8 cellular contexts compared by ENCODE assay signal in the genomic region with DNA sequence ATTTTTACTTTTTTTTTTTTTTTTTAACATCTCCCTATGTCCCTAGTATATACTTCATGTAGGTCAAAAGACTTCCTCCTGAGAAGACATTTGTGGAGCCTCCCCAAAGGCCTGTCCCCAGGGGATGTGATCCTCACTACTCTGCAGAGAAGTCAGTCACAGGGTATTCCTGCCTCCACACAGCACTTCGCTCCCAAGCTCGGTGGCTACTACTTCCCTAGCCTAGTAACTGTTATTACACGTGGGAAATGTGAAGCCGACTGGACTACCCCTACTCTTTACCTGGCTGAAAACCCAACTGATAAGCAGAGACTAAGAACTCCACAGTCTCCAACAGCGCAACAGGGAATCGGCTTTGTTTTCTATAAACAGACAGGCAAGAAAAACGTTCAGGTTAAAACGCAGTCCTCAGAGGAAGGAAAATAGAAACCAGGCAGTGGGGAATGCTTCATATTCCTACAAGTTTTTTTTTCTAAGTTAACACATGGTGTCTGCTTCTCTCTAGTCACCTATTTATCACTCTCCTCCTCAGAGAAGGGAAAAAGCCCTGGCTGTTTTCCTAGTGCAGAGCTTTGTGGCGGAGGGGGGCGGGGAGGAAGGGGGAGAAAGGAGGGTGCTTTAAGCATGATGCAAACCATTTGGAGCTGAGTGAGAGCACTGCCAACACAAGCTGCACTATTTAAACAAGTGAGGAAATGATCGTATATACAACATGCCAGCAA.
DNase-seq lines count a peak whose midpoint lies in the region; TF ChIP-seq lines count a peak whose summit lies in the region.

No MANE protein-coding gene starts in this region.

- no peaks in the 10 kb centered on the region for H3K9me3 Mint-ChIP-seq in activated T-helper 1 cell treated with anti-CD3 and anti-CD28 coated beads, Interleukin-12 subunit alpha, Interleukin-12 subunit beta, Interleukin-2, Interleukin-4 antibody, amounts not matched to agents 30 ng/mL and 10 ng/mL and 1 ng/mL, durations not matched to agents 14 hours and 24 hours and 36 hours

- peaks cover 41% of the 10 kb centered on the region for H3K36me3 Mint-ChIP-seq in activated T-helper 1 cell treated with anti-CD3 and anti-CD28 coated beads, Interleukin-12 subunit alpha, Interleukin-12 subunit beta, Interleukin-2, Interleukin-4 antibody, amounts not matched to agents 30 ng/mL and 10 ng/mL and 1 ng/mL, durations not matched to agents 14 hours and 24 hours and 36 hours (ENCODE audit: low read depth)

- H3K27ac ChIP-seq in SJCRH30 = peak overlapping the region; percentile 41; the same call in 1 of the 2 replicates
- no peak overlapping the region for H3K27ac ChIP-seq in MM.1S (ENCODE audit: low read length)

- DNase-seq in EH (ENCODE audit: low read depth) = peak; percentile 99
- DNase-seq in SJCRH30 = peak; percentile 20 to 38
- DNase-seq in globus pallidus (ENCODE audit: low spot score) = peak; percentile 64
- peak in 6 of 10 donors; percentile 40 to 78 (median 50) for DNase-seq in posterior cingulate gyrus
- no peak for DNase-seq in activated T-helper 1 cell treated with anti-CD3 and anti-CD28 coated beads, Interleukin-12 subunit alpha, Interleukin-12 subunit beta, Interleukin-2, Interleukin-4 antibody, amounts not matched to agents 30 ng/mL and 10 ng/mL and 1 ng/mL, durations not matched to agents 14 hours and 24 hours and 36 hours (ENCODE audit: low spot score)
- no peak for DNase-seq in SW480 (ENCODE audit: low spot score)
- DNase-seq in T-helper 9 cell = no peak
- no peak for DNase-seq in MM.1S

- peak overlapping the region; percentile 33 for H3K4me3 ChIP-seq in SJCRH30
- H3K4me3 ChIP-seq in MM.1S (ENCODE audit: low read length) = no peak overlapping the region

- H3K27me3 ChIP-seq in SJCRH30 (no peaks in the 10 kb centered on the region), MM.1S (replicated peaks; ENCODE audit: insufficient read depth, low read length) (no peaks in the 10 kb centered on the region)

- H3K27me3 Mint-ChIP-seq in activated T-helper 1 cell treated with anti-CD3 and anti-CD28 coated beads, Interleukin-12 subunit alpha, Interleukin-12 subunit beta, Interleukin-2, Interleukin-4 antibody, amounts not matched to agents 30 ng/mL and 10 ng/mL and 1 ng/mL, durations not matched to agents 14 hours and 24 hours and 36 hours (ENCODE audit: insufficient read depth) = no peaks in the 10 kb centered on the region

- no peaks in the 10 kb centered on the region for H3K9me3 ChIP-seq in SJCRH30 (replicated peaks)
- no peaks in the 10 kb centered on the region for H3K9me3 ChIP-seq in MM.1S (replicated peaks; ENCODE audit: insufficient read depth, low read length)

- no peaks in the 10 kb centered on the region for H3K9me2 ChIP-seq in MM.1S (replicated peaks; ENCODE audit: insufficient read depth, low read length)

- no peak overlapping the region for H2AFZ ChIP-seq in MM.1S (ENCODE audit: low read length)

- H4K20me1 ChIP-seq in MM.1S (ENCODE audit: insufficient read depth, low read length) = no peaks in the 10 kb centered on the region

- H3K36me3 ChIP-seq in SJCRH30 = peaks cover 4% of the 10 kb centered on the region; the same call in 1 of the 2 replicates
- no peaks in the 10 kb centered on the region for H3K36me3 ChIP-seq in MM.1S (replicated peaks; ENCODE audit: insufficient read depth, low read length)

- H3K27ac Mint-ChIP-seq in activated T-helper 1 cell treated with anti-CD3 and anti-CD28 coated beads, Interleukin-12 subunit alpha, Interleukin-12 subunit beta, Interleukin-2, Interleukin-4 antibody, amounts not matched to agents 30 ng/mL and 10 ng/mL and 1 ng/mL, durations not matched to agents 14 hours and 24 hours and 36 hours = no peak overlapping the region

- no peak overlapping the region for H3K4me2 ChIP-seq in MM.1S (ENCODE audit: low read depth, low read length)

- TF ChIP-seq CTCF in MM.1S (IDR thresholded peaks at IDR 0.05; ENCODE audit: low read length) = no peak

- H3K4me1 Mint-ChIP-seq in activated T-helper 1 cell treated with anti-CD3 and anti-CD28 coated beads, Interleukin-12 subunit alpha, Interleukin-12 subunit beta, Interleukin-2, Interleukin-4 antibody, amounts not matched to agents 30 ng/mL and 10 ng/mL and 1 ng/mL, durations not matched to agents 14 hours and 24 hours and 36 hours (ENCODE audit: low read depth) = peaks cover 23% of the 10 kb centered on the region

- no peaks in the 10 kb centered on the region for H3K79me2 ChIP-seq in MM.1S (ENCODE audit: low read length)

- H3K4me1 ChIP-seq in SJCRH30 (peaks cover 22% of the 10 kb centered on the region), MM.1S (ENCODE audit: low read length) (no peaks in the 10 kb centered on the region)

- no peak overlapping the region for H3K9ac ChIP-seq in MM.1S (ENCODE audit: low read length)

- intact Hi-C loops in posterior cingulate gyrus (cut with DNase I) = loop anchor here (10.0 kb wide), 1 partner anchor 63 kb away; no protein-coding TSS in a partner anchor
- intact Hi-C loops in activated T-helper 1 cell treated with anti-CD3 and anti-CD28 coated beads, Interleukin-12 subunit alpha, Interleukin-12 subunit beta, Interleukin-2, Interleukin-4 antibody, amounts not matched to agents 30 ng/mL and 10 ng/mL and 1 ng/mL, durations not matched to agents 14 hours and 24 hours and 36 hours (cut with micrococcal nuclease) = no loop called here

- H3F3A ChIP-seq in MM.1S (ENCODE audit: insufficient read depth, low read length) = no peaks in the 10 kb centered on the region

- H3K4me3 Mint-ChIP-seq in activated T-helper 1 cell treated with anti-CD3 and anti-CD28 coated beads, Interleukin-12 subunit alpha, Interleukin-12 subunit beta, Interleukin-2, Interleukin-4 antibody, amounts not matched to agents 30 ng/mL and 10 ng/mL and 1 ng/mL, durations not matched to agents 14 hours and 24 hours and 36 hours = no peak overlapping the region

Comparison
In these comparisons a context has a peak if more than half of its experiments do, and no peak if none do; other contexts are left out.
1. DNase-seq: peak in EH (single experiment), SJCRH30 (2 of 2), globus pallidus (single experiment) and posterior cingulate gyrus (6 of 10); none in activated T-helper 1 cell treated with anti-CD3 and anti-CD28 coated beads, Interleukin-12 subunit alpha, Interleukin-12 subunit beta, Interleukin-2, Interleukin-4 antibody, amounts not matched to agents 30 ng/mL and 10 ng/mL and 1 ng/mL, durations not matched to agents 14 hours and 24 hours and 36 hours (single experiment), SW480 (single experiment), T-helper 9 cell (single experiment) and MM.1S (single experiment).